1 cellular context compared by ENCODE assay signal in genomic region chr11:35391922-35392813, GRCh38.
TF ChIP-seq lines count a peak whose summit lies in the region.

No MANE protein-coding gene starts in this region.

TF ChIP-seq in GM12878, 131 proteins besides CTCF, POLR2A, EP300 and RAD21 (continued from another document):
- TF ChIP-seq MLLT1 (IDR thresholded peaks at IDR 0.05) = no peak
- TF ChIP-seq EGR1 (IDR thresholded peaks at IDR 0.05; ENCODE audit: borderline replicate concordance in 1 of 2, low read depth in 2 of 2, low read length in 2 of 2) = peak in 1 of 2 experiments; percentile 60; a peak in 2 of 3 replicates
- TF ChIP-seq CREB1 (IDR thresholded peaks at IDR 0.05; ENCODE audit: low read depth) = no peak
- TF ChIP-seq IKZF1 (conservative IDR thresholded peaks at IDR 0.05) = peak; percentile 8; the same call in 1 of the 2 replicates
- no peak for TF ChIP-seq PML (IDR thresholded peaks at IDR 0.05; ENCODE audit: low read length)
- TF ChIP-seq EZH2 (IDR thresholded peaks at IDR 0.05; ENCODE audit: borderline replicate concordance, control insufficient read depth, low read depth, low read length) = no peak
- TF ChIP-seq TBL1XR1 (IDR thresholded peaks at IDR 0.05; ENCODE audit: low read depth, low read length) = no peak
- TF ChIP-seq BCL11A (IDR thresholded peaks at IDR 0.05; ENCODE audit: low read depth, low read length) = no peak
- peak; percentile 65 for TF ChIP-seq FOXM1 (IDR thresholded peaks at IDR 0.05; ENCODE audit: low read depth, low read length)
- TF ChIP-seq CHD2 (IDR thresholded peaks at IDR 0.05; ENCODE audit: borderline replicate concordance, low read depth, low read length) = 0 out of 2 replicates have a peak, but pooled peaks have one; percentile 45
- no peak for TF ChIP-seq RFX5 (IDR thresholded peaks at IDR 0.05; ENCODE audit: low read depth, low read length)
- TF ChIP-seq ZZZ3 (IDR thresholded peaks at IDR 0.05; ENCODE audit: control insufficient read depth, insufficient read length, low read depth) = no peak
- 0 out of 2 replicates have a peak, but pooled peaks have one; percentile 35 for TF ChIP-seq MEF2A (IDR thresholded peaks at IDR 0.05; ENCODE audit: insufficient read depth, low read depth, low read length)
- TF ChIP-seq NFXL1 (IDR thresholded peaks at IDR 0.05; ENCODE audit: borderline replicate concordance) = no peak
- no peak for TF ChIP-seq MTA3 (IDR thresholded peaks at IDR 0.05; ENCODE audit: borderline replicate concordance, low read length)
- TF ChIP-seq YY1 (IDR thresholded peaks at IDR 0.05; ENCODE audit: low read depth, low read length) = peak; percentile 68; the same call in 1 of the 2 replicates
- no peak for TF ChIP-seq ZNF24 (IDR thresholded peaks at IDR 0.05)
- TF ChIP-seq, protein P1, sequence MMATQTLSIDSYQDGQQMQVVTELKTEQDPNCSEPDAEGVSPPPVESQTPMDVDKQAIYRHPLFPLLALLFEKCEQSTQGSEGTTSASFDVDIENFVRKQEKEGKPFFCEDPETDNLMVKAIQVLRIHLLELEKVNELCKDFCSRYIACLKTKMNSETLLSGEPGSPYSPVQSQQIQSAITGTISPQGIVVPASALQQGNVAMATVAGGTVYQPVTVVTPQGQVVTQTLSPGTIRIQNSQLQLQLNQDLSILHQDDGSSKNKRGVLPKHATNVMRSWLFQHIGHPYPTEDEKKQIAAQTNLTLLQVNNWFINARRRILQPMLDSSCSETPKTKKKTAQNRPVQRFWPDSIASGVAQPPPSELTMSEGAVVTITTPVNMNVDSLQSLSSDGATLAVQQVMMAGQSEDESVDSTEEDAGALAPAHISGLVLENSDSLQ (IDR thresholded peaks at IDR 0.05) = peak; percentile 58; the same call in 1 of the 2 replicates
- TF ChIP-seq HDGF (IDR thresholded peaks at IDR 0.05) = no peak
- TF ChIP-seq SMC3 (IDR thresholded peaks at IDR 0.05; ENCODE audit: borderline replicate concordance, low read length) = peak; percentile 96
- TF ChIP-seq KAT2A (conservative IDR thresholded peaks at IDR 0.05; ENCODE audit: control insufficient read depth, low read depth, low read length) = no peak
- TF ChIP-seq MTA2 (IDR thresholded peaks at IDR 0.05; ENCODE audit: low read depth) = no peak
- no peak for TF ChIP-seq SP1 (IDR thresholded peaks at IDR 0.05; ENCODE audit: low read depth, low read length)
- no peak for TF ChIP-seq WRNIP1 (IDR thresholded peaks at IDR 0.05; ENCODE audit: borderline replicate concordance, low read depth, low read length)
- TF ChIP-seq, protein P2, sequence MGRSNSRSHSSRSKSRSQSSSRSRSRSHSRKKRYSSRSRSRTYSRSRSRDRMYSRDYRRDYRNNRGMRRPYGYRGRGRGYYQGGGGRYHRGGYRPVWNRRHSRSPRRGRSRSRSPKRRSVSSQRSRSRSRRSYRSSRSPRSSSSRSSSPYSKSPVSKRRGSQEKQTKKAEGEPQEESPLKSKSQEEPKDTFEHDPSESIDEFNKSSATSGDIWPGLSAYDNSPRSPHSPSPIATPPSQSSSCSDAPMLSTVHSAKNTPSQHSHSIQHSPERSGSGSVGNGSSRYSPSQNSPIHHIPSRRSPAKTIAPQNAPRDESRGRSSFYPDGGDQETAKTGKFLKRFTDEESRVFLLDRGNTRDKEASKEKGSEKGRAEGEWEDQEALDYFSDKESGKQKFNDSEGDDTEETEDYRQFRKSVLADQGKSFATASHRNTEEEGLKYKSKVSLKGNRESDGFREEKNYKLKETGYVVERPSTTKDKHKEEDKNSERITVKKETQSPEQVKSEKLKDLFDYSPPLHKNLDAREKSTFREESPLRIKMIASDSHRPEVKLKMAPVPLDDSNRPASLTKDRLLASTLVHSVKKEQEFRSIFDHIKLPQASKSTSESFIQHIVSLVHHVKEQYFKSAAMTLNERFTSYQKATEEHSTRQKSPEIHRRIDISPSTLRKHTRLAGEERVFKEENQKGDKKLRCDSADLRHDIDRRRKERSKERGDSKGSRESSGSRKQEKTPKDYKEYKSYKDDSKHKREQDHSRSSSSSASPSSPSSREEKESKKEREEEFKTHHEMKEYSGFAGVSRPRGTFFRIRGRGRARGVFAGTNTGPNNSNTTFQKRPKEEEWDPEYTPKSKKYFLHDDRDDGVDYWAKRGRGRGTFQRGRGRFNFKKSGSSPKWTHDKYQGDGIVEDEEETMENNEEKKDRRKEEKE (IDR thresholded peaks at IDR 0.05) = no peak
- peak; percentile 33; the same call in 1 of the 2 replicates for TF ChIP-seq RUNX3 (IDR thresholded peaks at IDR 0.05; ENCODE audit: low read length)
- TF ChIP-seq, protein P3, sequence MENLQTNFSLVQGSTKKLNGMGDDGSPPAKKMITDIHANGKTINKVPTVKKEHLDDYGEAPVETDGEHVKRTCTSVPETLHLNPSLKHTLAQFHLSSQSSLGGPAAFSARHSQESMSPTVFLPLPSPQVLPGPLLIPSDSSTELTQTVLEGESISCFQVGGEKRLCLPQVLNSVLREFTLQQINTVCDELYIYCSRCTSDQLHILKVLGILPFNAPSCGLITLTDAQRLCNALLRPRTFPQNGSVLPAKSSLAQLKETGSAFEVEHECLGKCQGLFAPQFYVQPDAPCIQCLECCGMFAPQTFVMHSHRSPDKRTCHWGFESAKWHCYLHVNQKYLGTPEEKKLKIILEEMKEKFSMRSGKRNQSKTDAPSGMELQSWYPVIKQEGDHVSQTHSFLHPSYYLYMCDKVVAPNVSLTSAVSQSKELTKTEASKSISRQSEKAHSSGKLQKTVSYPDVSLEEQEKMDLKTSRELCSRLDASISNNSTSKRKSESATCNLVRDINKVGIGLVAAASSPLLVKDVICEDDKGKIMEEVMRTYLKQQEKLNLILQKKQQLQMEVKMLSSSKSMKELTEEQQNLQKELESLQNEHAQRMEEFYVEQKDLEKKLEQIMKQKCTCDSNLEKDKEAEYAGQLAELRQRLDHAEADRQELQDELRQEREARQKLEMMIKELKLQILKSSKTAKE (IDR thresholded peaks at IDR 0.05; ENCODE audit: low read depth, poor library complexity, severe bottlenecking) = peak; percentile 24
- no peak for TF ChIP-seq USF2 (IDR thresholded peaks at IDR 0.05; ENCODE audit: borderline replicate concordance, low read depth, low read length)
- TF ChIP-seq IRF4 (IDR thresholded peaks at IDR 0.05; ENCODE audit: low read depth, low read length) = peak; percentile 35; the same call in 1 of the 2 replicates
- no peak for TF ChIP-seq SMARCA5 (IDR thresholded peaks at IDR 0.05)
- 0 out of 2 replicates have a peak, but pooled peaks have one; percentile 46 for TF ChIP-seq NBN (IDR thresholded peaks at IDR 0.05)
- no peak for TF ChIP-seq CHD1 (IDR thresholded peaks at IDR 0.05; ENCODE audit: low read depth, low read length)
- no peak for TF ChIP-seq IRF3 (IDR thresholded peaks at IDR 0.05)
